26 cellular contexts compared by ENCODE assay signal in genomic region chr2:190720276-190720675, GRCh38.
"Had no signal": no experiment of that assay in that cellular context is flagged by ENCODE, and none has a peak within 500 bp of the region (broad histone marks: within the 10 kb centered on the region; RNA-seq: fewer than 3 reads in every experiment).

No MANE protein-coding gene starts in this region.

- H3K27ac Mint-ChIP-seq: activated CD4-positive, alpha-beta T cell treated with anti-CD3 and anti-CD28 coated beads, Interleukin-2, amount 10 ng/mL, durations not matched to agents 7 days and 5 days; activated naive CD8-positive, alpha-beta T cell treated with anti-CD3 and anti-CD28 coated beads for 36 hours; effector memory CD8-positive, alpha-beta T cell; mesothelial cell of epicardium; neural progenitor cell; T-cell; T-helper 2 cell treated with Interferon-gamma antibody and Interleukin-4, amounts not matched to agents 5 μg/mL and 100 μg/mL, for 36 hours had no signal

- H3K27ac ChIP-seq: breast epithelium, colonic mucosa, dorsolateral prefrontal cortex, left ventricle myocardium inferior, neural progenitor cell, sigmoid colon, thyroid gland, VCaP had no signal

- DNase-seq: activated CD4-positive, alpha-beta T cell treated with anti-CD3 and anti-CD28 coated beads, Interleukin-2, amount 10 ng/mL, durations not matched to agents 7 days and 5 days; activated effector memory CD4-positive, alpha-beta T cell treated with anti-CD3 and anti-CD28 coated beads, Interleukin-2, amount 50 U/mL, for 16 hours; activated naive CD8-positive, alpha-beta T cell treated with anti-CD3 and anti-CD28 coated beads for 36 hours; amniotic stem cell; colonic mucosa; dorsolateral prefrontal cortex; effector memory CD8-positive, alpha-beta T cell; hippocampal formation; kidney glomerular epithelial cell; left ventricle myocardium inferior; naive thymus-derived CD8-positive, alpha-beta T cell; retina; sigmoid colon; stimulated activated CD4-positive, alpha-beta T cell treated with anti-CD3 and anti-CD28 coated beads, Interleukin-2, amount 100 ng/mL, for 48 hours; stimulated activated CD8-positive, alpha-beta memory T cell treated with anti-CD3 and anti-CD28 coated beads, Interleukin-4, amount 100 ng/mL, for 48 hours; stimulated activated naive CD4-positive, alpha-beta T cell treated with Interleukin-2 at 50 U/mL for 16 hours; substantia nigra; T-cell; thyroid gland had no signal

- H3K36me3 Mint-ChIP-seq: activated naive CD8-positive, alpha-beta T cell treated with anti-CD3 and anti-CD28 coated beads for 36 hours; naive thymus-derived CD8-positive, alpha-beta T cell; neural progenitor cell; T-cell had no signal

- H3K4me3 ChIP-seq: breast epithelium, colonic mucosa, dorsolateral prefrontal cortex, left ventricle myocardium inferior, neural progenitor cell, sigmoid colon, thyroid gland had no signal

- H3K9me3 Mint-ChIP-seq: activated CD4-positive, alpha-beta T cell treated with anti-CD3 and anti-CD28 coated beads, Interleukin-2, amount 10 ng/mL, durations not matched to agents 7 days and 5 days; activated naive CD8-positive, alpha-beta T cell treated with anti-CD3 and anti-CD28 coated beads for 36 hours; effector memory CD8-positive, alpha-beta T cell; naive thymus-derived CD8-positive, alpha-beta T cell; neural progenitor cell; T-cell; T-helper 2 cell treated with Interferon-gamma antibody and Interleukin-4, amounts not matched to agents 5 μg/mL and 100 μg/mL, for 36 hours had no signal

- H3K27me3 ChIP-seq: breast epithelium, colonic mucosa, dorsolateral prefrontal cortex, neural progenitor cell, sigmoid colon, thyroid gland had no signal

- H2AFZ ChIP-seq: neural progenitor cell had no signal

- H3K4me2 ChIP-seq: neural progenitor cell had no signal

- H3K9ac ChIP-seq: neural progenitor cell had no signal

- H3K36me3 ChIP-seq: breast epithelium, colonic mucosa, left ventricle myocardium inferior, neural progenitor cell, sigmoid colon, thyroid gland had no signal

- H3K9me3 ChIP-seq: breast epithelium, colonic mucosa, left ventricle myocardium inferior, sigmoid colon, thyroid gland had no signal

- H3K4me3 Mint-ChIP-seq: activated CD4-positive, alpha-beta T cell treated with anti-CD3 and anti-CD28 coated beads, Interleukin-2, amount 10 ng/mL, durations not matched to agents 7 days and 5 days; activated naive CD8-positive, alpha-beta T cell treated with anti-CD3 and anti-CD28 coated beads for 36 hours; effector memory CD8-positive, alpha-beta T cell; mesothelial cell of epicardium; naive thymus-derived CD8-positive, alpha-beta T cell; neural progenitor cell; T-cell; T-helper 2 cell treated with Interferon-gamma antibody and Interleukin-4, amounts not matched to agents 5 μg/mL and 100 μg/mL, for 36 hours had no signal

- H3K4me1 ChIP-seq: breast epithelium, colonic mucosa had no signal

- ATAC-seq: activated CD4-positive, CD25-positive, alpha-beta regulatory T cell treated with anti-CD3 and anti-CD28 coated beads, Interleukin-2, amount 50 U/mL, for 24 hours; effector memory CD8-positive, alpha-beta T cell; esophagus mucosa; naive thymus-derived CD8-positive, alpha-beta T cell; T-cell had no signal

- H3K27me3 Mint-ChIP-seq: activated CD4-positive, alpha-beta T cell treated with anti-CD3 and anti-CD28 coated beads, Interleukin-2, amount 10 ng/mL, durations not matched to agents 7 days and 5 days; activated naive CD8-positive, alpha-beta T cell treated with anti-CD3 and anti-CD28 coated beads for 36 hours; T-cell had no signal
